Comparison of ENCODE assay signal across 25 cellular contexts in genomic region chr13:73676550-73677040, GRCh38.
A peak's percentile ranks its signal among the peaks of the same experiment; 100 is the strongest.
DNase-seq lines count a peak whose midpoint lies in the region; ATAC-seq and TF ChIP-seq lines count a peak whose summit lies in the region.
"Had no signal": no experiment of that assay in that cellular context is flagged by ENCODE, and none has a peak within 500 bp of the region (broad histone marks: within the 10 kb centered on the region; RNA-seq: fewer than 3 reads in every experiment).

No MANE protein-coding gene starts in this region.

- peaks cover 21% of the 10 kb centered on the region for H3K4me1 ChIP-seq in foreskin keratinocyte
- H3K4me1 ChIP-seq: left lung had no signal

- peaks cover 12% of the 10 kb centered on the region for H3K4me1 Mint-ChIP-seq in Calu3 (ENCODE audit: low read depth, unreplicated experiment)
- H3K4me1 Mint-ChIP-seq: activated naive CD4-positive, alpha-beta T cell treated with anti-CD3 and anti-CD28 coated beads, Interleukin-2, amount 50 U/mL, for 24 hours; CD14-positive monocyte; immature natural killer cell had no signal

- no peaks in the 10 kb centered on the region for H3K27me3 ChIP-seq in foreskin keratinocyte
- H3K27me3 ChIP-seq: dorsolateral prefrontal cortex, left lung had no signal

- H3K9me3 Mint-ChIP-seq in Calu3 (ENCODE audit: low read depth, unreplicated experiment), result no peaks in the 10 kb centered on the region
- H3K9me3 Mint-ChIP-seq: activated naive CD4-positive, alpha-beta T cell treated with anti-CD3 and anti-CD28 coated beads, Interleukin-2, amount 50 U/mL, for 24 hours; IgD-negative memory B cell; immature natural killer cell; natural killer cell treated with Interleukin-12 subunit alpha and Interleukin-12 subunit beta and Interleukin-15 and Interleukin-18, amount 100 ng/mL, for 72 hours; T-helper 2 cell treated with Interferon-gamma antibody and Interleukin-4, amounts not matched to agents 5 μg/mL and 100 μg/mL, for 36 hours had no signal

- H3K36me3 ChIP-seq in SK-N-MC (ENCODE audit: insufficient read depth, low read length), result no peaks in the 10 kb centered on the region
- H3K36me3 ChIP-seq: left lung had no signal

- H3K27ac Mint-ChIP-seq in Calu3 (ENCODE audit: unreplicated experiment), result peak overlapping the region; percentile 95
- H3K27ac Mint-ChIP-seq: activated naive CD4-positive, alpha-beta T cell treated with anti-CD3 and anti-CD28 coated beads, Interleukin-2, amount 50 U/mL, for 24 hours; CD14-positive monocyte; IgD-negative memory B cell; immature natural killer cell; natural killer cell treated with Interleukin-12 subunit alpha and Interleukin-12 subunit beta and Interleukin-15 and Interleukin-18, amount 100 ng/mL, for 72 hours; T-helper 2 cell treated with Interferon-gamma antibody and Interleukin-4, amounts not matched to agents 5 μg/mL and 100 μg/mL, for 36 hours had no signal

- intact Hi-C loops in Calu3 (cut with micrococcal nuclease; ENCODE audit: unreplicated experiment), result loop anchor here (1.0 to 10.0 kb wide), 3 partner anchors 26 to 255 kb away; no protein-coding TSS in a partner anchor

- peak overlapping the region; percentile 51 for H3K4me3 ChIP-seq in SK-N-MC
- no peak overlapping the region for H3K4me3 ChIP-seq in skin epidermis
- H3K4me3 ChIP-seq: dorsolateral prefrontal cortex, left lung had no signal

- no peaks in the 10 kb centered on the region for H3K27me3 Mint-ChIP-seq in Calu3 (ENCODE audit: unreplicated experiment)
- H3K27me3 Mint-ChIP-seq: activated naive CD4-positive, alpha-beta T cell treated with anti-CD3 and anti-CD28 coated beads, Interleukin-2, amount 50 U/mL, for 24 hours; IgD-negative memory B cell; natural killer cell treated with Interleukin-12 subunit alpha and Interleukin-12 subunit beta and Interleukin-15 and Interleukin-18, amount 100 ng/mL, for 72 hours had no signal

- H3K9me3 ChIP-seq in SK-N-MC (ENCODE audit: low read depth, low read length), result no peaks in the 10 kb centered on the region
- H3K9me3 ChIP-seq: left lung had no signal

- TF ChIP-seq CTCF in Calu3 (IDR thresholded peaks at IDR 0.05; ENCODE audit: unreplicated experiment) (no peak), foreskin keratinocyte (conservative IDR thresholded peaks at IDR 0.05) (no peak)

- H3K27ac ChIP-seq in SK-N-MC, result peak overlapping the region; percentile 92
- peak overlapping the region; percentile 97 for H3K27ac ChIP-seq in foreskin keratinocyte
- peak overlapping the region in 13 of 21 experiments; percentile 19 to 69 (median 46) for H3K27ac ChIP-seq in skin epidermis
- H3K27ac ChIP-seq: dorsolateral prefrontal cortex, left lung, VCaP had no signal

- no peak overlapping the region for H3K4me3 Mint-ChIP-seq in Calu3 (ENCODE audit: low read depth, unreplicated experiment)
- H3K4me3 Mint-ChIP-seq: activated naive CD4-positive, alpha-beta T cell treated with anti-CD3 and anti-CD28 coated beads, Interleukin-2, amount 50 U/mL, for 24 hours; CD14-positive monocyte; IgD-negative memory B cell; immature natural killer cell; natural killer cell treated with Interleukin-12 subunit alpha and Interleukin-12 subunit beta and Interleukin-15 and Interleukin-18, amount 100 ng/mL, for 72 hours; T-helper 2 cell treated with Interferon-gamma antibody and Interleukin-4, amounts not matched to agents 5 μg/mL and 100 μg/mL, for 36 hours had no signal

- peak overlapping the region; percentile 43 for H3K9ac ChIP-seq in SK-N-MC (ENCODE audit: insufficient read length)

- CTCF ChIA-PET in Calu3 (lab: Charles Lee), result interaction anchor here (0.7 kb wide), 1 partner anchor 113 kb away, joined by 5 read pairs; no protein-coding TSS in a partner anchor

- BruUV-seq in Calu3 (replicated peaks; lab: Mats Ljungman, UMichigan), result TSS peak; percentile 48

- no peaks in the 10 kb centered on the region for H3K36me3 Mint-ChIP-seq in Calu3 (ENCODE audit: insufficient read depth, unreplicated experiment)
- H3K36me3 Mint-ChIP-seq: CD14-positive monocyte; IgD-negative memory B cell; natural killer cell treated with Interleukin-12 subunit alpha and Interleukin-12 subunit beta and Interleukin-15 and Interleukin-18, amount 100 ng/mL, for 72 hours had no signal

- DNase-seq in Calu3, result no peak
- no peak for DNase-seq in SK-N-MC (ENCODE audit: low read depth, low spot score)
- DNase-seq in foreskin keratinocyte, result no peak
- DNase-seq in DMS 273 treated with DMSO at 0.1 percent for 48 hours (lab: John Stamatoyannopoulos, UW), result no peak
- DNase-seq in activated CD4-positive, alpha-beta T cell treated with anti-CD3 and anti-CD28 coated beads, Interleukin-2, amount 50 U/mL, for 4 hours, result no peak
- DNase-seq in stimulated activated CD4-positive, alpha-beta T cell treated with anti-CD3 and anti-CD28 coated beads, Interleukin-4, amount 100 ng/mL, for 24 hours, result no peak
- DNase-seq: activated CD4-positive, alpha-beta T cell treated with anti-CD3 and anti-CD28 coated beads for 48 hours; aorta; dorsolateral prefrontal cortex; hippocampal formation; immature natural killer cell; left lung; NCI-H2029 treated with DMSO at 0.1 percent for 48 hours; NCI-H2227 treated with DMSO at 0.1 percent for 48 hours; NCI-H69; stimulated activated CD4-positive, alpha-beta T cell treated with anti-CD3 and anti-CD28 coated beads, Interleukin-1b, Interleukin-23, amount 100 ng/mL, for 48 hours had no signal

- ATAC-seq in foreskin keratinocyte (no peak), esophagus mucosa (no peak)
- ATAC-seq: HCT116; left lung; natural killer cell treated with Interleukin-12 subunit alpha and Interleukin-12 subunit beta and Interleukin-15 and Interleukin-18, amount 100 ng/mL, for 72 hours had no signal

Comparison
In these comparisons a context has a peak if more than half of its experiments do, and no peak if none do; other contexts are left out.
1. H3K27ac ChIP-seq: peak in every context shown above with its lines; median percentile 97 in foreskin keratinocyte; 92 in SK-N-MC; 46 in skin epidermis.